18 cellular contexts compared by ENCODE assay signal in genomic region chrX:57227691-57228090, GRCh38. TPM values are rescaled to one million over a fixed set of nuclear protein-coding genes. Genes with fewer than 3 reads are reported as not detected.
DNase-seq lines count a peak whose midpoint lies in the region; ATAC-seq and TF ChIP-seq lines count a peak whose summit lies in the region.
"Had no signal": no experiment of that assay in that cellular context is flagged by ENCODE, and none has a peak within 500 bp of the region (broad histone marks: within the 10 kb centered on the region; RNA-seq: fewer than 3 reads in every experiment).

No MANE protein-coding gene starts in this region.

- H3K4me1 Mint-ChIP-seq in Calu3 (ENCODE audit: low read depth, unreplicated experiment) (no peaks in the 10 kb centered on the region), endodermal cell (peaks cover 10% of the 10 kb centered on the region)

- in situ Hi-C loops in HAP-1 (cut with MboI; ENCODE audit: low sequenced_read_pairs): no loop called here

- H3K9me3 Mint-ChIP-seq in Calu3 (ENCODE audit: low read depth, unreplicated experiment) (peaks cover 11% of the 10 kb centered on the region), endodermal cell (peaks cover 32% of the 10 kb centered on the region)

- H3K27ac ChIP-seq in PC-3 (ENCODE audit: low read length): peak overlapping the region; percentile 41
- H3K27ac ChIP-seq in endodermal cell (ENCODE audit: low read depth, low read length): no peak overlapping the region
- H3K27ac ChIP-seq in left lung: no peak overlapping the region
- H3K27ac ChIP-seq: BLaER1, colonic mucosa, parathyroid adenoma, spleen, tibial artery had no signal

- H3K9me3 ChIP-seq in PC-3 (ENCODE audit: low read length): no peaks in the 10 kb centered on the region
- H3K9me3 ChIP-seq in endodermal cell (ENCODE audit: control insufficient read depth, low read length): peaks cover 7% of the 10 kb centered on the region
- H3K9me3 ChIP-seq in HAP-1: no peaks in the 10 kb centered on the region
- H3K9me3 ChIP-seq in left lung: no peaks in the 10 kb centered on the region
- H3K9me3 ChIP-seq: colonic mucosa had no signal

- H3K9me2 ChIP-seq in PC-3 (replicated peaks; ENCODE audit: low read length): no peaks in the 10 kb centered on the region

- DNase-seq in Calu3 (peak; percentile 5), GDM1 (lab: John Stamatoyannopoulos, UW) (peak; percentile 3), PC-3 (peak; percentile 66), endodermal cell (peak; percentile 80), HAP-1 (ENCODE audit: low spot score in 2 of 2) (no peak), COLO668 (lab: John Stamatoyannopoulos, UW; ENCODE audit: unreplicated experiment) (no peak), left lung (no peak)
- DNase-seq: amniotic stem cell, colonic mucosa, DND-41, head of caudate nucleus, kidney, NCI-H1048, spleen, T1000, tibial artery had no signal

- H3K4me3 ChIP-seq in PC-3 (ENCODE audit: low read length) (no peak overlapping the region), endodermal cell (ENCODE audit: low read length) (peak overlapping the region; percentile 12), HAP-1 (no peak overlapping the region), left lung (no peak overlapping the region)
- H3K4me3 ChIP-seq: BLaER1, colonic mucosa, spleen, tibial artery had no signal

- H3K4me3 Mint-ChIP-seq in Calu3 (ENCODE audit: low read depth, unreplicated experiment) (no peak overlapping the region), endodermal cell (no peak overlapping the region)

- H3K27me3 ChIP-seq in PC-3 (ENCODE audit: low read length): no peaks in the 10 kb centered on the region
- no peaks in the 10 kb centered on the region for H3K27me3 ChIP-seq in endodermal cell (ENCODE audit: control insufficient read depth, insufficient read depth, low read length, poor library complexity, severe bottlenecking)
- no peaks in the 10 kb centered on the region for H3K27me3 ChIP-seq in HAP-1 (ENCODE audit: low read depth)
- H3K27me3 ChIP-seq in left lung: no peaks in the 10 kb centered on the region
- H3K27me3 ChIP-seq: colonic mucosa, spleen, tibial artery had no signal

- CTCF ChIA-PET in Calu3 (lab: Charles Lee) (no interaction called here), PC-3 (lab: Charles Lee) (no interaction called here)

- H3K4me1 ChIP-seq in PC-3 (ENCODE audit: insufficient read depth, low read length): peaks cover 12% of the 10 kb centered on the region
- H3K4me1 ChIP-seq in endodermal cell (ENCODE audit: control insufficient read depth, insufficient read depth, low read length): peaks cover 3% of the 10 kb centered on the region
- no peaks in the 10 kb centered on the region for H3K4me1 ChIP-seq in HAP-1
- H3K4me1 ChIP-seq in left lung: no peaks in the 10 kb centered on the region
- H3K4me1 ChIP-seq: BLaER1, colonic mucosa, parathyroid adenoma, spleen, tibial artery had no signal

- H2AFZ ChIP-seq in PC-3 (ENCODE audit: low read length): peak overlapping the region; percentile 34; the same call in 1 of the 2 replicates
- H2AFZ ChIP-seq: parathyroid adenoma had no signal

- H3F3A ChIP-seq in PC-3 (ENCODE audit: low read length, unreplicated experiment): no peaks in the 10 kb centered on the region

- BruUV-seq in Calu3 (replicated peaks; lab: Mats Ljungman, UMichigan): no TSS peak
- BruUV-seq in PC-3 (replicated peaks; lab: Mats Ljungman, UMichigan): no TSS peak

- H3K36me3 ChIP-seq in PC-3 (ENCODE audit: low read depth, low read length) (no peaks in the 10 kb centered on the region), endodermal cell (ENCODE audit: control insufficient read depth, insufficient read depth, low read length) (no peaks in the 10 kb centered on the region), HAP-1 (replicated peaks) (no peaks in the 10 kb centered on the region), left lung (peaks cover 0 to 6% of the 10 kb centered on the region in 2 donors)
- H3K36me3 ChIP-seq: BLaER1, colonic mucosa had no signal

- intact Hi-C loops in Calu3 (cut with micrococcal nuclease; ENCODE audit: unreplicated experiment) (no loop called here), PC-3 (cut with micrococcal nuclease) (no loop called here), left lung (cut with DNase I) (no loop called here)

- no peak overlapping the region for H3K27ac Mint-ChIP-seq in Calu3 (ENCODE audit: unreplicated experiment)
- peak overlapping the region; percentile 92 for H3K27ac Mint-ChIP-seq in endodermal cell

- TF ChIP-seq CTCF in Calu3 (IDR thresholded peaks at IDR 0.05; ENCODE audit: unreplicated experiment): no peak
- no peak; the same call in 1 of the 2 replicates for TF ChIP-seq CTCF in PC-3 (conservative IDR thresholded peaks at IDR 0.05; ENCODE audit: low read depth, low read length)
- TF ChIP-seq CTCF in endodermal cell (conservative IDR thresholded peaks at IDR 0.05): no peak
- no peak for TF ChIP-seq CTCF in left lung (IDR thresholded peaks at IDR 0.05)

- H3K79me2 ChIP-seq in PC-3 (ENCODE audit: low read length): no peaks in the 10 kb centered on the region
- H3K79me2 ChIP-seq: parathyroid adenoma had no signal

- ATAC-seq in PC-3 (peak; percentile 85), left lung (no peak)

- 73% methylated on average over 2 of the region's 2 CpGs; no CpG with 5 or more reads in 1 of the 2 experiments for WGBS in endodermal cell (ENCODE audit: insufficient coverage in 1 of 2, insufficient read length in 1 of 2), 2 experiments

- no peaks in the 10 kb centered on the region for H4K20me1 ChIP-seq in PC-3 (ENCODE audit: low read length)
- H4K20me1 ChIP-seq: BLaER1 had no signal

- POLR2A ChIA-PET in PC-3 (lab: Charles Lee; ENCODE audit: unreplicated experiment): no interaction called here

- no peak overlapping the region for H3K9ac ChIP-seq in PC-3 (ENCODE audit: low read length)
- H3K9ac ChIP-seq in endodermal cell (ENCODE audit: extremely low read depth, low read length, poor library complexity, severe bottlenecking): no peak overlapping the region
- H3K9ac ChIP-seq: BLaER1, parathyroid adenoma had no signal

- H3K4me2 ChIP-seq in PC-3 (ENCODE audit: low read length): peak overlapping the region; percentile 41
- H3K4me2 ChIP-seq: BLaER1 had no signal

- H3K27me3 Mint-ChIP-seq in Calu3 (ENCODE audit: unreplicated experiment) (no peaks in the 10 kb centered on the region), endodermal cell (ENCODE audit: insufficient read depth) (no peaks in the 10 kb centered on the region)

- H3K36me3 Mint-ChIP-seq in Calu3 (ENCODE audit: insufficient read depth, unreplicated experiment) (no peaks in the 10 kb centered on the region), endodermal cell (ENCODE audit: low read depth) (peaks cover 17% of the 10 kb centered on the region)

RNA-seq across cellular contexts. Expression of gene FAAH2, which starts 58.8 kb away (rescaled TPM):
- 9.1 and 10.3 TPM in 2 replicates for total RNA-seq in Calu3 (2022)
- 1.6 and 4.5 TPM in 2 replicates for total RNA-seq in PC-3 (2014; rRNA removed)
- total RNA-seq in endodermal cell: 1 to 10 TPM; 4.2 to 8.9 TPM
- 1.3 TPM for polyA plus RNA-seq in endodermal cell (2013, experiment 1 of 2)
- polyA plus RNA-seq in endodermal cell (2013, experiment 2 of 2): 0.62 TPM
- total RNA-seq in left lung: 1 to 10 TPM; 5.0 to 6.2 TPM

Comparison
In these comparisons a context has a peak if more than half of its experiments do, and no peak if none do; other contexts are left out.
1. DNase-seq: peak in Calu3 (single experiment), GDM1 (single experiment), PC-3 (single experiment) and endodermal cell (single experiment); none in HAP-1 (0 of 2), COLO668 (single experiment) and left lung (0 of 2).